In the genomic region with DNA sequence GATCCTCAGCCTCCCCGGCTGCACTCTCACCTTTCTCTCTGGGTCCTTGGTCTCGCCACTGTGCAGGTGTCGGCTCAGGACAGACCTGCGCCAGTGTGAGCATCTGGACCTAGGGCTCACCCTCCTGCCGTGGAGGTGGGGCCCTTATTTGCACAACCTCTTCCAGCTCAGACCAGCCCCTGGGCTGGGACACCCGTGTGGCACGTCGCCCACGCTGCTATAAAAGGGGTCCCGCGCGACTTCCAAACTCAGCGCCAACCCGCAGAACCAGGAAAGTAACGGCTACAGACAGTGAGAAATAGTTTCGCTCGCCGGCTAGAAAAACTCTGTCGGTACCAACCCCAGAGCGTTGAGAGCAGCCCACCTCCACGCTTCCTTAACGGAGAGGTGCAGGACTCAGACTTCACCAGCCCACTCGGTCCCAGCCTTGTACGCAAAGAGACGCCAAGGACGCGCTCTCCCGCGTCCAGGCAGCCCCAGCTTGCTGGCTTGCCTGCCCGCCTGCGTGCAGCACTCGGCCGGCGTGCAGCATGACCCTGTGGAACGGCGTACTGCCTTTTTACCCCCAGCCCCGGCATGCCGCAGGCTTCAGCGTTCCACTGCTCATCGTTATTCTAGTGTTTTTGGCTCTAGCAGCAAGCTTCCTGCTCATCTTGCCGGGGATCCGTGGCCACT, we compare ENCODE assay signal across 1 cellular context.
TF ChIP-seq lines count a peak whose summit lies in the region.

A gene (minus strand): TSS at position 97 of the 675 bp plus-strand sequence. CDS start 761 bp downstream, outside the sequence.
A gene (plus strand): TSS at position 251 of the 675 bp plus-strand sequence. CDS start 280 bp downstream, at position 531.

TF ChIP-seq in HepG2, 621 proteins besides CTCF, POLR2A, EP300 and RAD21:
- TF ChIP-seq, protein P1, sequence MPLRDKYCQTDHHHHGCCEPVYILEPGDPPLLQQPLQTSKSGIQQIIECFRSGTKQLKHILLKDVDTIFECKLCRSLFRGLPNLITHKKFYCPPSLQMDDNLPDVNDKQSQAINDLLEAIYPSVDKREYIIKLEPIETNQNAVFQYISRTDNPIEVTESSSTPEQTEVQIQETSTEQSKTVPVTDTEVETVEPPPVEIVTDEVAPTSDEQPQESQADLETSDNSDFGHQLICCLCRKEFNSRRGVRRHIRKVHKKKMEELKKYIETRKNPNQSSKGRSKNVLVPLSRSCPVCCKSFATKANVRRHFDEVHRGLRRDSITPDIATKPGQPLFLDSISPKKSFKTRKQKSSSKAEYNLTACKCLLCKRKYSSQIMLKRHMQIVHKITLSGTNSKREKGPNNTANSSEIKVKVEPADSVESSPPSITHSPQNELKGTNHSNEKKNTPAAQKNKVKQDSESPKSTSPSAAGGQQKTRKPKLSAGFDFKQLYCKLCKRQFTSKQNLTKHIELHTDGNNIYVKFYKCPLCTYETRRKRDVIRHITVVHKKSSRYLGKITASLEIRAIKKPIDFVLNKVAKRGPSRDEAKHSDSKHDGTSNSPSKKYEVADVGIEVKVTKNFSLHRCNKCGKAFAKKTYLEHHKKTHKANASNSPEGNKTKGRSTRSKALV (CRISPR knock-in tag; IDR thresholded peaks at IDR 0.05) = 0 out of 2 replicates have a peak, but pooled peaks have one; percentile 33
- TF ChIP-seq MTF2 (CRISPR knock-in tag; IDR thresholded peaks at IDR 0.05; ENCODE audit: borderline replicate concordance) = peak; percentile 59; the same call in 1 of the 2 replicates
- TF ChIP-seq, protein P2, sequence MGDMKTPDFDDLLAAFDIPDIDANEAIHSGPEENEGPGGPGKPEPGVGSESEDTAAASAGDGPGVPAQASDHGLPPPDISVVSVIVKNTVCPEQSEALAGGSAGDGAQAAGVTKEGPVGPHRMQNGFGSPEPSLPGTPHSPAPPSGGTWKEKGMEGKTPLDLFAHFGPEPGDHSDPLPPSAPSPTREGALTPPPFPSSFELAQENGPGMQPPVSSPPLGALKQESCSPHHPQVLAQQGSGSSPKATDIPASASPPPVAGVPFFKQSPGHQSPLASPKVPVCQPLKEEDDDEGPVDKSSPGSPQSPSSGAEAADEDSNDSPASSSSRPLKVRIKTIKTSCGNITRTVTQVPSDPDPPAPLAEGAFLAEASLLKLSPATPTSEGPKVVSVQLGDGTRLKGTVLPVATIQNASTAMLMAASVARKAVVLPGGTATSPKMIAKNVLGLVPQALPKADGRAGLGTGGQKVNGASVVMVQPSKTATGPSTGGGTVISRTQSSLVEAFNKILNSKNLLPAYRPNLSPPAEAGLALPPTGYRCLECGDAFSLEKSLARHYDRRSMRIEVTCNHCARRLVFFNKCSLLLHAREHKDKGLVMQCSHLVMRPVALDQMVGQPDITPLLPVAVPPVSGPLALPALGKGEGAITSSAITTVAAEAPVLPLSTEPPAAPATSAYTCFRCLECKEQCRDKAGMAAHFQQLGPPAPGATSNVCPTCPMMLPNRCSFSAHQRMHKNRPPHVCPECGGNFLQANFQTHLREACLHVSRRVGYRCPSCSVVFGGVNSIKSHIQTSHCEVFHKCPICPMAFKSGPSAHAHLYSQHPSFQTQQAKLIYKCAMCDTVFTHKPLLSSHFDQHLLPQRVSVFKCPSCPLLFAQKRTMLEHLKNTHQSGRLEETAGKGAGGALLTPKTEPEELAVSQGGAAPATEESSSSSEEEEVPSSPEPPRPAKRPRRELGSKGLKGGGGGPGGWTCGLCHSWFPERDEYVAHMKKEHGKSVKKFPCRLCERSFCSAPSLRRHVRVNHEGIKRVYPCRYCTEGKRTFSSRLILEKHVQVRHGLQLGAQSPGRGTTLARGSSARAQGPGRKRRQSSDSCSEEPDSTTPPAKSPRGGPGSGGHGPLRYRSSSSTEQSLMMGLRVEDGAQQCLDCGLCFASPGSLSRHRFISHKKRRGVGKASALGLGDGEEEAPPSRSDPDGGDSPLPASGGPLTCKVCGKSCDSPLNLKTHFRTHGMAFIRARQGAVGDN (CRISPR knock-in tag; IDR thresholded peaks at IDR 0.05) = peak; percentile 45
- TF ChIP-seq RBFOX2 (IDR thresholded peaks at IDR 0.05; ENCODE audit: low read depth, low read length) = no peak
- TF ChIP-seq, protein P3, sequence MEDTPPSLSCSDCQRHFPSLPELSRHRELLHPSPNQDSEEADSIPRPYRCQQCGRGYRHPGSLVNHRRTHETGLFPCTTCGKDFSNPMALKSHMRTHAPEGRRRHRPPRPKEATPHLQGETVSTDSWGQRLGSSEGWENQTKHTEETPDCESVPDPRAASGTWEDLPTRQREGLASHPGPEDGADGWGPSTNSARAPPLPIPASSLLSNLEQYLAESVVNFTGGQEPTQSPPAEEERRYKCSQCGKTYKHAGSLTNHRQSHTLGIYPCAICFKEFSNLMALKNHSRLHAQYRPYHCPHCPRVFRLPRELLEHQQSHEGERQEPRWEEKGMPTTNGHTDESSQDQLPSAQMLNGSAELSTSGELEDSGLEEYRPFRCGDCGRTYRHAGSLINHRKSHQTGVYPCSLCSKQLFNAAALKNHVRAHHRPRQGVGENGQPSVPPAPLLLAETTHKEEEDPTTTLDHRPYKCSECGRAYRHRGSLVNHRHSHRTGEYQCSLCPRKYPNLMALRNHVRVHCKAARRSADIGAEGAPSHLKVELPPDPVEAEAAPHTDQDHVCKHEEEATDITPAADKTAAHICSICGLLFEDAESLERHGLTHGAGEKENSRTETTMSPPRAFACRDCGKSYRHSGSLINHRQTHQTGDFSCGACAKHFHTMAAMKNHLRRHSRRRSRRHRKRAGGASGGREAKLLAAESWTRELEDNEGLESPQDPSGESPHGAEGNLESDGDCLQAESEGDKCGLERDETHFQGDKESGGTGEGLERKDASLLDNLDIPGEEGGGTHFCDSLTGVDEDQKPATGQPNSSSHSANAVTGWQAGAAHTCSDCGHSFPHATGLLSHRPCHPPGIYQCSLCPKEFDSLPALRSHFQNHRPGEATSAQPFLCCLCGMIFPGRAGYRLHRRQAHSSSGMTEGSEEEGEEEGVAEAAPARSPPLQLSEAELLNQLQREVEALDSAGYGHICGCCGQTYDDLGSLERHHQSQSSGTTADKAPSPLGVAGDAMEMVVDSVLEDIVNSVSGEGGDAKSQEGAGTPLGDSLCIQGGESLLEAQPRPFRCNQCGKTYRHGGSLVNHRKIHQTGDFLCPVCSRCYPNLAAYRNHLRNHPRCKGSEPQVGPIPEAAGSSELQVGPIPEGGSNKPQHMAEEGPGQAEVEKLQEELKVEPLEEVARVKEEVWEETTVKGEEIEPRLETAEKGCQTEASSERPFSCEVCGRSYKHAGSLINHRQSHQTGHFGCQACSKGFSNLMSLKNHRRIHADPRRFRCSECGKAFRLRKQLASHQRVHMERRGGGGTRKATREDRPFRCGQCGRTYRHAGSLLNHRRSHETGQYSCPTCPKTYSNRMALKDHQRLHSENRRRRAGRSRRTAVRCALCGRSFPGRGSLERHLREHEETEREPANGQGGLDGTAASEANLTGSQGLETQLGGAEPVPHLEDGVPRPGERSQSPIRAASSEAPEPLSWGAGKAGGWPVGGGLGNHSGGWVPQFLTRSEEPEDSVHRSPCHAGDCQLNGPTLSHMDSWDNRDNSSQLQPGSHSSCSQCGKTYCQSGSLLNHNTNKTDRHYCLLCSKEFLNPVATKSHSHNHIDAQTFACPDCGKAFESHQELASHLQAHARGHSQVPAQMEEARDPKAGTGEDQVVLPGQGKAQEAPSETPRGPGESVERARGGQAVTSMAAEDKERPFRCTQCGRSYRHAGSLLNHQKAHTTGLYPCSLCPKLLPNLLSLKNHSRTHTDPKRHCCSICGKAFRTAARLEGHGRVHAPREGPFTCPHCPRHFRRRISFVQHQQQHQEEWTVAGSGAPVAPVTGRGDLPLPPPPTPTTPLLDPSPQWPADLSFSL (CRISPR knock-in tag; IDR thresholded peaks at IDR 0.05) = no peak
- 0 out of 2 replicates have a peak, but pooled peaks have one; percentile 26 for TF ChIP-seq MTA1 (CRISPR knock-in tag; IDR thresholded peaks at IDR 0.05; ENCODE audit: borderline replicate concordance)
- TF ChIP-seq, protein P4, sequence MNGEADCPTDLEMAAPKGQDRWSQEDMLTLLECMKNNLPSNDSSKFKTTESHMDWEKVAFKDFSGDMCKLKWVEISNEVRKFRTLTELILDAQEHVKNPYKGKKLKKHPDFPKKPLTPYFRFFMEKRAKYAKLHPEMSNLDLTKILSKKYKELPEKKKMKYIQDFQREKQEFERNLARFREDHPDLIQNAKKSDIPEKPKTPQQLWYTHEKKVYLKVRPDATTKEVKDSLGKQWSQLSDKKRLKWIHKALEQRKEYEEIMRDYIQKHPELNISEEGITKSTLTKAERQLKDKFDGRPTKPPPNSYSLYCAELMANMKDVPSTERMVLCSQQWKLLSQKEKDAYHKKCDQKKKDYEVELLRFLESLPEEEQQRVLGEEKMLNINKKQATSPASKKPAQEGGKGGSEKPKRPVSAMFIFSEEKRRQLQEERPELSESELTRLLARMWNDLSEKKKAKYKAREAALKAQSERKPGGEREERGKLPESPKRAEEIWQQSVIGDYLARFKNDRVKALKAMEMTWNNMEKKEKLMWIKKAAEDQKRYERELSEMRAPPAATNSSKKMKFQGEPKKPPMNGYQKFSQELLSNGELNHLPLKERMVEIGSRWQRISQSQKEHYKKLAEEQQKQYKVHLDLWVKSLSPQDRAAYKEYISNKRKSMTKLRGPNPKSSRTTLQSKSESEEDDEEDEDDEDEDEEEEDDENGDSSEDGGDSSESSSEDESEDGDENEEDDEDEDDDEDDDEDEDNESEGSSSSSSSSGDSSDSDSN (CRISPR knock-in tag; IDR thresholded peaks at IDR 0.05) = peak; percentile 80
- TF ChIP-seq EZH2 (conservative IDR thresholded peaks at IDR 0.05; ENCODE audit: low read depth, low read length) = peak; percentile 81
